Comparison of ENCODE assay signal across 14 cellular contexts in the genomic region with DNA sequence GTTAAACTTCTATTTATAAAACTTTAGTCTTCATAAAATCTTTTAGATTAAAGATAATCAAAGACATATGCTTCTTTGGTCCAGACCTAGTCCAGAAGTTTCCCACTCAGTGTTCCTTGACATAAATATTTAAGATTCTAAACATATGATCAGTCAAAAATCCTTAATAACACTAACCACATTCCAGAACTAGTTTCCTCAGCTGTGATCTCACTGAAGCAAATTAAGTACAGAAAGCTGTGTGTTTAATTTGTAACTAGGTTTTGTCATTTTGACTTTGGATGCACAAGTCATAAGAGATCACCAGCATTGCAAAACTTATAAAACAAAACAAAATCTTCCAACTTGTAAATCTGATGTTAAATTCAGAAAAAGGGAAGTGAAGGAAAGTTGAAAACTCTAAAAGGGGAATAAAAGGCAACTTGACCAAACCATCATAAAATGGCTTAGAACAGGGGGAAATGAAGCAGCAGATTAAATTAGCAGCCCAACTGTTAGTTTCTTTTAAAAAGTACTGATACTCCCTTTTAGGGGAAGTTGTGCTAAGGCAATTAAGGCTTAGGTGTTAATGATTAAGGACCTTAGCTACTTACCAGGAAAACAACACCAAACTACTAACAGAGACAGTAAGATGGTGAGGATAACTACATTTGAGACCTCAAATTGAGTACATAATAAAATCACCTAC. TPM values are rescaled to one million over a fixed set of nuclear protein-coding genes. Genes with fewer than 3 reads are reported as not detected.
DNase-seq lines count a peak whose midpoint lies in the region; ATAC-seq and TF ChIP-seq lines count a peak whose summit lies in the region.
"Had no signal": no experiment of that assay in that cellular context is flagged by ENCODE, and none has a peak within 500 bp of the region (broad histone marks: within the 10 kb centered on the region; RNA-seq: fewer than 3 reads in every experiment).

No MANE protein-coding gene starts in this region.

- H3K27me3 ChIP-seq in Panc1 (ENCODE audit: control insufficient read depth, insufficient read depth, low read length): no peaks in the 10 kb centered on the region
- no peaks in the 10 kb centered on the region for H3K27me3 ChIP-seq in heart right ventricle
- H3K27me3 ChIP-seq: neural progenitor cell had no signal

- intact Hi-C loops in Panc1 (cut with micrococcal nuclease; ENCODE audit: unreplicated experiment): no loop called here
- intact Hi-C loops in heart right ventricle (cut with DNase I): no loop called here

- CTCF ChIA-PET in Panc1 (lab: Charles Lee): interaction anchor here (0.7 kb wide), 1 partner anchor 77 kb away, joined by 3 read pairs; no protein-coding TSS in a partner anchor

- TSS peak; percentile 12 for BruUV-seq in Panc1 (replicated peaks; lab: Mats Ljungman, UMichigan)

- DNase-seq in AG08395 (ENCODE audit: low spot score) (peak; percentile 64), Panc1 (ENCODE audit: low read depth, low spot score) (no peak), fibroblast of mammary gland (ENCODE audit: low read depth) (peak; percentile 77), heart right ventricle (no peak), globus pallidus (ENCODE audit: low spot score) (no peak), RKO (ENCODE audit: low spot score) (no peak)
- DNase-seq: activated CD8-positive, alpha-beta T cell treated with anti-CD3 and anti-CD28 coated beads, Interleukin-2, amount 10 ng/mL, durations not matched to agents 7 days and 5 days; amniotic stem cell; COR-L47; NCI-H2227 treated with DMSO at 0.1 percent for 48 hours had no signal

- no peak for TF ChIP-seq CTCF in Panc1 (IDR thresholded peaks at IDR 0.05)
- no peak for TF ChIP-seq CTCF in fibroblast of mammary gland (conservative IDR thresholded peaks at IDR 0.05; ENCODE audit: control insufficient read depth, insufficient read depth, low read depth, low read length)
- no peak for TF ChIP-seq CTCF in heart right ventricle (IDR thresholded peaks at IDR 0.05)

- ATAC-seq in GM21786 (IDR thresholded peaks at IDR 0.05; ENCODE audit: unreplicated experiment): peak; percentile 50
- ATAC-seq in Panc1: no peak
- no peak for ATAC-seq in heart right ventricle
- ATAC-seq in GM19452 (IDR thresholded peaks at IDR 0.05; ENCODE audit: unreplicated experiment): no peak
- ATAC-seq: activated CD8-positive, alpha-beta T cell treated with anti-CD3 and anti-CD28 coated beads, Interleukin-2, amount 10 ng/mL, durations not matched to agents 7 days and 5 days; stimulated activated memory B cell treated with anti-CD40 and anti-IgM and Interleukin-4, amounts not matched to agents 10 μg/mL and 1 μg/mL and 100 μg/mL, for 72 hours had no signal

- in situ Hi-C loops in Panc1 (cut with HindIII; ENCODE audit: low pct_unique_long_range_greater_than_20kb, low sequenced_read_pairs): no loop called here

- H3K27ac ChIP-seq in Panc1 (ENCODE audit: low read length) (no peak overlapping the region), heart right ventricle (no peak overlapping the region)
- H3K27ac ChIP-seq: neural progenitor cell had no signal

- H3K36me3 ChIP-seq in Panc1 (ENCODE audit: control insufficient read depth, insufficient read depth, low read length): peaks cover 20% of the 10 kb centered on the region; the same call in 1 of the 2 replicates
- peaks cover 0 to 86% (median 17%) of the 10 kb centered on the region in 9 donors for H3K36me3 ChIP-seq in heart right ventricle

- H3K4me3 ChIP-seq in Panc1 (ENCODE audit: low read depth in 2 of 2, low read length in 2 of 2): no peak overlapping the region
- no peak overlapping the region for H3K4me3 ChIP-seq in fibroblast of mammary gland (ENCODE audit: control insufficient read depth, low read depth, low read length)
- H3K4me3 ChIP-seq in heart right ventricle: no peak overlapping the region
- H3K4me3 ChIP-seq: neural progenitor cell had no signal

- H3K9me3 ChIP-seq in Panc1 (ENCODE audit: control insufficient read depth, insufficient read depth, low read depth, low read length): no peaks in the 10 kb centered on the region
- no peaks in the 10 kb centered on the region for H3K9me3 ChIP-seq in heart right ventricle

- H3K4me1 ChIP-seq in Panc1 (ENCODE audit: control insufficient read depth, insufficient read depth, low read length): no peaks in the 10 kb centered on the region
- peaks cover 0 to 13% (median 5%) of the 10 kb centered on the region in 9 donors for H3K4me1 ChIP-seq in heart right ventricle
- H3K4me1 ChIP-seq: neural progenitor cell had no signal

- POLR2A ChIA-PET in Panc1 (lab: Charles Lee): interaction anchor here (0.6 kb wide), 1 partner anchor 18 kb away, joined by 7 read pairs; no protein-coding TSS in a partner anchor

RNA-seq across cellular contexts. Expression of gene SH2B3, which starts 56.6 kb away (rescaled TPM):
- total RNA-seq in Panc1 (2021; ENCODE audit: unreplicated experiment) (39.6 TPM), heart right ventricle (10 to 100 TPM; 29.8 to 61.4 (median 39.0) TPM)
- polyA plus RNA-seq in Panc1 (2012; ENCODE audit: insufficient read length): 25.5 TPM
- 10 to 100 TPM in 1 of 2 donors, 1 to 10 TPM in 1; 9.9 to 11.5 TPM for polyA plus RNA-seq in heart right ventricle

Comparison
In these comparisons a context has a peak if more than half of its experiments do, and no peak if none do; other contexts are left out.
1. DNase-seq: peak in AG08395 (single experiment) and fibroblast of mammary gland (single experiment); none in Panc1 (single experiment), heart right ventricle (0 of 2), globus pallidus (single experiment) and RKO (single experiment).